In genomic region chrX:154400369-154400817, GRCh38 we compare ENCODE assay signal across 6 cellular contexts. TPM values are rescaled to one million over a fixed set of nuclear protein-coding genes. Genes with fewer than 3 reads are reported as not detected.
DNase-seq lines count a peak whose midpoint lies in the region; ATAC-seq, FAIRE-seq and TF ChIP-seq lines count a peak whose summit lies in the region.
"Not testable (repeated sequence)": the region's sequence is repeated elsewhere in the genome, so short reads cannot be mapped to it uniquely, and the experiment has no call there.

No MANE protein-coding gene starts in this region.

- not testable (repeated sequence) for TF ChIP-seq POLR2A in HCT116 (IDR thresholded peaks at IDR 0.05; ENCODE audit: borderline replicate concordance, extremely low read depth, insufficient read depth, insufficient read length)

- H3K4me2 ChIP-seq in HCT116 (ENCODE audit: low read length) (peak overlapping the region; percentile 85), astrocyte (ENCODE audit: low read length) (peak overlapping the region; percentile 92)

- TF ChIP-seq RAD21 in HCT116 (IDR thresholded peaks at IDR 0.05; ENCODE audit: low read depth), result not testable (repeated sequence)

- peaks cover 13% of the 10 kb centered on the region for H3K36me3 Mint-ChIP-seq in astrocyte (ENCODE audit: low read depth, unreplicated experiment)

- H4K20me1 ChIP-seq in HCT116 (ENCODE audit: insufficient read depth), result not testable (repeated sequence)
- peaks cover 37% of the 10 kb centered on the region for H4K20me1 ChIP-seq in astrocyte (ENCODE audit: insufficient read depth, low read length)

- H3K27ac Mint-ChIP-seq in astrocyte (ENCODE audit: unreplicated experiment), result peak overlapping the region; percentile 62

- not testable (repeated sequence) for BruUV-seq in HCT116 (replicated peaks; lab: Mats Ljungman, UMichigan)

- H3K79me2 ChIP-seq in HCT116 (ENCODE audit: insufficient read depth, low read length) (peaks cover 19% of the 10 kb centered on the region), astrocyte (ENCODE audit: insufficient read depth, low read length) (peaks cover 26% of the 10 kb centered on the region)

- not testable (repeated sequence) for H3K4me1 Mint-ChIP-seq in astrocyte (ENCODE audit: low read depth, unreplicated experiment)

- H3K9ac ChIP-seq in HCT116 (ENCODE audit: low read length) (0 out of 2 replicates have a peak overlapping the region, but pooled peaks have one; percentile 97), astrocyte (ENCODE audit: low read length) (peak overlapping the region; percentile 98)

- WGBS in pancreas, 2 donors, result 51 to 58% methylated on average over 6 of the region's 6 CpGs

- peak overlapping the region; percentile 98 for H3K4me3 Mint-ChIP-seq in astrocyte (ENCODE audit: unreplicated experiment)

- POLR2A ChIA-PET in AG04449 (lab: Yijun Ruan, JAX), result interaction anchor here (1.0 to 3.7 kb wide), 2 partner anchors 9 to 11 kb away, joined by 3 to 15 read pairs; partner anchors contain the start of genes DNASE1L1 and TAFAZZIN
- POLR2A ChIA-PET in HCT116 (lab: Charles Lee), result interaction anchor here (1.4 to 2.8 kb wide), 2 partner anchors 9 to 27 kb away, joined by 4 to 10 read pairs; partner anchors contain the start of gene DNASE1L1

- intact Hi-C loops in HCT116 (cut with micrococcal nuclease); pancreas (cut with DNase I): not testable (repeated sequence)

- TF ChIP-seq CTCF in AG04449 (IDR thresholded peaks at IDR 0.05; ENCODE audit: insufficient read depth, low read length, missing control alignments); HCT116 (IDR thresholded peaks at IDR 0.05 in 2 of 3, conservative IDR thresholded peaks at IDR 0.05 in 1 of 3; ENCODE audit: borderline replicate concordance in 1 of 3, insufficient read depth in 1 of 3, low read depth in 2 of 3, low read length in 2 of 3); VCaP (conservative IDR thresholded peaks at IDR 0.05); astrocyte (IDR thresholded peaks at IDR 0.05; ENCODE audit: insufficient read depth, low read depth, low read length); foreskin fibroblast (IDR thresholded peaks at IDR 0.05; ENCODE audit: low read depth, low read length); pancreas (IDR thresholded peaks at IDR 0.05): not testable (repeated sequence)

- H3K36me3 ChIP-seq in HCT116 (ENCODE audit: control insufficient read depth in 1 of 2, insufficient read depth in 2 of 2, low read length in 2 of 2), result peaks cover 0 to 27% of the 10 kb centered on the region in 2 experiments; a peak in 1 of 4 replicates
- peaks cover 14% of the 10 kb centered on the region for H3K36me3 ChIP-seq in astrocyte (ENCODE audit: insufficient read depth, low read length)
- H3K36me3 ChIP-seq in pancreas, result not testable (repeated sequence)

- H3K9me3 Mint-ChIP-seq in astrocyte (ENCODE audit: unreplicated experiment), result not testable (repeated sequence)

- H3K27me3 Mint-ChIP-seq in astrocyte (ENCODE audit: low read depth, unreplicated experiment), result not testable (repeated sequence)

- RAD21 ChIA-PET in HCT116 (lab: Charles Lee; ENCODE audit: low non-redundant PET in 1 of 2, low total read pairs in 2 of 2, uncharacterized antibody in 2 of 2, unreplicated experiment in 2 of 2), result not testable (repeated sequence)

- H3K9me3 ChIP-seq in HCT116 (ENCODE audit: control insufficient read depth in 1 of 2, insufficient read depth in 1 of 2, low read depth in 1 of 2, low read length in 2 of 2); astrocyte (ENCODE audit: insufficient read depth, low read depth, low read length); pancreas: not testable (repeated sequence)

- not testable (repeated sequence) for DNase-seq in AG04449 (ENCODE audit: low read depth, low spot score); HCT116 (ENCODE audit: low read depth, low spot score); astrocyte (ENCODE audit: low read depth); foreskin fibroblast; pancreas

- CTCF ChIA-PET in AG04449 (lab: Yijun Ruan, JAX), result interaction anchor here (0.5 to 2.8 kb wide), 4 partner anchors 8 to 473 kb away, joined by 3 to 12 read pairs (median 9); partner anchors contain the start of gene DNASE1L1
- CTCF ChIA-PET in HCT116 (lab: Charles Lee), result not testable (repeated sequence)

- H2AFZ ChIP-seq in HCT116 (ENCODE audit: low read depth, low read length, poor library complexity, severe bottlenecking); astrocyte (ENCODE audit: low read depth, low read length): not testable (repeated sequence)

- H3K4me3 ChIP-seq in AG04449 (ENCODE audit: low read depth, low read length) (peak overlapping the region; percentile 79), HCT116 (replicated peaks in 1 of 2; ENCODE audit: low read depth in 1 of 2, low read length in 2 of 2) (peak overlapping the region in 1 of 2 experiments; percentile 84; a peak in 3 of 4 replicates), astrocyte (ENCODE audit: insufficient read depth, low read depth, low read length) (peak overlapping the region; percentile 91), foreskin fibroblast (ENCODE audit: low read depth in 1 of 2, low read length in 2 of 2) (peak overlapping the region; percentile 87 to 93), pancreas (peak overlapping the region; percentile 5 to 68 (median 52))

- ATAC-seq in HCT116, pancreas: not testable (repeated sequence)

- peak overlapping the region; percentile 92 for H3K27ac ChIP-seq in HCT116 (ENCODE audit: low read depth, low read length)
- peak overlapping the region; percentile 97 for H3K27ac ChIP-seq in VCaP
- H3K27ac ChIP-seq in astrocyte (ENCODE audit: low read depth, low read length); pancreas: not testable (repeated sequence)

- FAIRE-seq in astrocyte (lab: Jason Lieb, UNC); pancreas (lab: Jason Lieb, UNC): not testable (repeated sequence)

- H3K9me2 ChIP-seq in HCT116 (ENCODE audit: insufficient read depth), result not testable (repeated sequence)

- peaks cover 0 to 23% of the 10 kb centered on the region in 2 experiments; a peak in 2 of 4 replicates for H3K4me1 ChIP-seq in HCT116 (ENCODE audit: control insufficient read depth in 1 of 2, insufficient read depth in 2 of 2, low read length in 2 of 2)
- not testable (repeated sequence) for H3K4me1 ChIP-seq in astrocyte (ENCODE audit: insufficient read depth, low read length); pancreas

- H3K27me3 ChIP-seq in HCT116 (ENCODE audit: insufficient read depth, low read length); astrocyte (ENCODE audit: insufficient read depth, low read length); pancreas: not testable (repeated sequence)

RNA-seq across cellular contexts. Expression of gene RPL10, which starts 2.2 kb away (rescaled TPM):
- total RNA-seq in HCT116 (2021; ENCODE audit: unreplicated experiment) (3,069 TPM), astrocyte (1,848 and 1,967 TPM in 2 replicates), pancreas (1,000 to 10,000 TPM; 2,194 to 4,058 (median 3,145) TPM)
- 5,638 and 6,597 TPM in 2 replicates for polyA plus RNA-seq in HCT116 (2012)
- 1,000 to 10,000 TPM; 2,751 to 3,412 TPM for polyA plus RNA-seq in pancreas

RNA-seq across cellular contexts. Expression of gene DNASE1L1, which starts 8.7 kb away (rescaled TPM):
- total RNA-seq in HCT116 (2021; ENCODE audit: unreplicated experiment) (16.5 TPM), astrocyte (35.1 and 39.1 TPM in 2 replicates), pancreas (10 to 100 TPM in 1 of 6 donors, 1 to 10 TPM in 5; 5.1 to 13.6 (median 7.3) TPM)
- 21.9 and 23.2 TPM in 2 replicates for polyA plus RNA-seq in HCT116 (2012)
- polyA plus RNA-seq in pancreas, result 10 to 100 TPM; 11.3 to 16.5 TPM

RNA-seq across cellular contexts. Expression of gene TAFAZZIN, which starts 10.9 kb away (rescaled TPM):
- total RNA-seq in HCT116 (2021; ENCODE audit: unreplicated experiment) (28.0 TPM), astrocyte (16.6 and 20.7 TPM in 2 replicates), pancreas (10 to 100 TPM; 14.6 to 26.7 (median 17.1) TPM)
- polyA plus RNA-seq in HCT116 (2012), result 27.0 and 27.7 TPM in 2 replicates
- 10 to 100 TPM; 77.0 to 82.7 TPM for polyA plus RNA-seq in pancreas

RNA-seq across cellular contexts. Expression of gene EMD, which starts 21.3 kb away (rescaled TPM):
- 102 TPM for total RNA-seq in HCT116 (2021; ENCODE audit: unreplicated experiment)
- 148 TPM in 2 replicates for polyA plus RNA-seq in HCT116 (2012)
- total RNA-seq in astrocyte, result 75.6 and 75.7 TPM in 2 replicates
- total RNA-seq in pancreas, result 10 to 100 TPM; 23.1 to 42.9 (median 38.7) TPM
- 10 to 100 TPM; 56.0 to 86.7 TPM for polyA plus RNA-seq in pancreas

RNA-seq across cellular contexts. Expression of gene FLNA, which starts 26.0 kb away (rescaled TPM):
- total RNA-seq in HCT116 (2021; ENCODE audit: unreplicated experiment) (546 TPM), astrocyte (2,809 and 2,978 TPM in 2 replicates), pancreas (100 to 1,000 TPM in 4 of 6 donors, 10 to 100 TPM in 2; 67.0 to 298 (median 142) TPM)
- 518 and 552 TPM in 2 replicates for polyA plus RNA-seq in HCT116 (2012)
- 100 to 1,000 TPM; 222 to 259 TPM for polyA plus RNA-seq in pancreas
